Comparison of ENCODE assay signal across 8 cellular contexts in the genomic region with DNA sequence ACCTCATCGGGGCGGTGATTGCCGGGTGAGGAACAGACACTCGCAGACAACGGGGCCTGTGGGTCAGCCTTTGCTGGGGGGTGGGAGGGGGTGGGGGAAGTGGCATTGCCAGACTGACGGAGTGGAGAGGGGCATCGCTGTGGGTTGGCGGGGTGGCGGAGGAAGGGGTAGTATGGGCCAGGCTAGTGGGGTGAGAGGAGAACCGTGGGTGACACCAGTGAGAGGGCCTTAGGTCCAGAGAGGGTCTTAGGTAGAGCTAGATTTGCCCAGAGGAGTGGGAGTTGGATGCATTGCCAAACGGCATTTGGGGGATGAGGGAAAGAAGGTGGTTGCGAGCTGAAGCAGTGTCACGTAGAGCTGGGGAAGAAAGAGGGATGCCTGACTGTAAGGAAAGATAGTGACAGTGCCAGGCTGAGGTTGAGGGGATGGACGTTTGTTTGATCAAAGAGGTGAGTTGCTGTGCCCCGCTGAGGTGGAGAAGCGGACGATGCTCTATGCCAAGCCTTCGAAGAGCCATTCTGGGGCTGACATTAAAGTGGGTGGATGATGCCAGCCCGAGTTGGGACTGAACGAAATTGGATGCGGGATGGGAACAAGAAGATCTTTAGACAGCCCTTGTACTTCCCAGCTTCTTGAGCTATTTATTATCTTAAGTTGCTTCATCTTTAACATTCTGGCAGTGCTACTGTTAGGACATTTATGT. TPM values are rescaled to one million over a fixed set of nuclear protein-coding genes. Genes with fewer than 3 reads are reported as not detected.
DNase-seq lines count a peak whose midpoint lies in the region; ATAC-seq and TF ChIP-seq lines count a peak whose summit lies in the region.

No MANE protein-coding gene starts in this region.

- peak overlapping the region; percentile 64 to 75 for H3K4me3 ChIP-seq in DND-41 (ENCODE audit: low read depth in 1 of 2, low read length in 2 of 2)
- H3K4me3 ChIP-seq in PC-3 (ENCODE audit: low read length), result peak overlapping the region; percentile 92
- H3K4me3 ChIP-seq in osteoblast (ENCODE audit: insufficient read depth, low read length), result peak overlapping the region; percentile 98

- H3K4me1 Mint-ChIP-seq in endothelial cell (ENCODE audit: unreplicated experiment), result peaks cover 24% of the 10 kb centered on the region

- no peak for TF ChIP-seq CTCF in DND-41 (IDR thresholded peaks at IDR 0.05; ENCODE audit: borderline replicate concordance, extremely low read depth, low read length, poor library complexity, severe bottlenecking)
- no peak for TF ChIP-seq CTCF in PC-3 (conservative IDR thresholded peaks at IDR 0.05; ENCODE audit: low read depth, low read length)
- no peak for TF ChIP-seq CTCF in endothelial cell (IDR thresholded peaks at IDR 0.05; ENCODE audit: unreplicated experiment)
- no peak for TF ChIP-seq CTCF in osteoblast (IDR thresholded peaks at IDR 0.05; ENCODE audit: extremely low read depth, low read depth, low read length)

- peaks cover 48% of the 10 kb centered on the region for H3K4me1 ChIP-seq in DND-41 (ENCODE audit: insufficient read depth, low read length)
- H3K4me1 ChIP-seq in PC-3 (ENCODE audit: insufficient read depth, low read length), result peaks cover 16% of the 10 kb centered on the region
- peaks cover 22% of the 10 kb centered on the region for H3K4me1 ChIP-seq in osteoblast (ENCODE audit: insufficient read depth, low read length)

- H4K20me1 ChIP-seq in DND-41 (ENCODE audit: insufficient read depth, low read length) (peaks cover 3% of the 10 kb centered on the region; the same call in 1 of the 2 replicates), PC-3 (ENCODE audit: low read length) (peaks cover 14% of the 10 kb centered on the region; the same call in 1 of the 2 replicates), osteoblast (ENCODE audit: insufficient read depth, low read length) (no peaks in the 10 kb centered on the region)

- peaks cover 37% of the 10 kb centered on the region for H3K36me3 ChIP-seq in DND-41 (ENCODE audit: insufficient read depth, low read length)
- peaks cover 38% of the 10 kb centered on the region for H3K36me3 ChIP-seq in PC-3 (ENCODE audit: low read depth, low read length)
- peaks cover 34% of the 10 kb centered on the region for H3K36me3 ChIP-seq in osteoblast (ENCODE audit: insufficient read depth, low read length)

- ATAC-seq in DND-41 (ENCODE audit: insufficient read depth, low read depth) (no peak), PC-3 (no peak)

- DNase-seq in DND-41 (no peak), PC-3 (no peak), endothelial cell (ENCODE audit: low spot score) (no peak), osteoblast (ENCODE audit: insufficient read length, low spot score, missing footprints) (peak; percentile 56), NCI-H1930 (lab: John Stamatoyannopoulos, UW) (no peak), AML-193 (lab: John Stamatoyannopoulos, UW) (no peak), ecto neural progenitor cell (ENCODE audit: low spot score) (no peak), AG08395 (ENCODE audit: low spot score) (no peak)

- H3K79me2 ChIP-seq in DND-41 (ENCODE audit: insufficient read depth, low read length), result peaks cover 65% of the 10 kb centered on the region
- H3K79me2 ChIP-seq in PC-3 (ENCODE audit: low read length), result peaks cover 59% of the 10 kb centered on the region
- H3K79me2 ChIP-seq in osteoblast (ENCODE audit: insufficient read depth, low read length), result peaks cover 42% of the 10 kb centered on the region

- TSS peak; percentile 35 for BruUV-seq in PC-3 (replicated peaks; lab: Mats Ljungman, UMichigan)

- peak overlapping the region; percentile 93 for H3K4me2 ChIP-seq in DND-41 (ENCODE audit: insufficient read depth, low read length)
- peak overlapping the region; percentile 89 for H3K4me2 ChIP-seq in PC-3 (ENCODE audit: low read length)
- H3K4me2 ChIP-seq in osteoblast (ENCODE audit: insufficient read depth, low read length), result peak overlapping the region; percentile 100

- H3K27me3 Mint-ChIP-seq in endothelial cell (ENCODE audit: unreplicated experiment), result peaks cover 5% of the 10 kb centered on the region

- no peaks in the 10 kb centered on the region for H3F3A ChIP-seq in PC-3 (ENCODE audit: low read length, unreplicated experiment)

- H2AFZ ChIP-seq in DND-41 (ENCODE audit: low read depth, low read length) (peak overlapping the region; percentile 89), PC-3 (ENCODE audit: low read length) (peak overlapping the region; percentile 90), osteoblast (ENCODE audit: low read length) (peak overlapping the region; percentile 91)

- CTCF ChIA-PET in PC-3 (lab: Charles Lee), result interaction anchor here (1.0 to 1.9 kb wide), 2 partner anchors 43 to 46 kb away, joined by 4 to 7 read pairs; no protein-coding TSS in a partner anchor

- H3K27me3 ChIP-seq in DND-41 (ENCODE audit: insufficient read depth, low read length, poor library complexity) (no peaks in the 10 kb centered on the region), PC-3 (ENCODE audit: low read length) (no peaks in the 10 kb centered on the region), osteoblast (ENCODE audit: insufficient read depth, low read length) (no peaks in the 10 kb centered on the region)

- no peaks in the 10 kb centered on the region for H3K9me3 ChIP-seq in DND-41 (ENCODE audit: insufficient read depth, low read length, severe bottlenecking)
- no peaks in the 10 kb centered on the region for H3K9me3 ChIP-seq in PC-3 (ENCODE audit: low read length)
- no peaks in the 10 kb centered on the region for H3K9me3 ChIP-seq in osteoblast (ENCODE audit: low read depth, low read length)

- intact Hi-C loops in PC-3 (cut with micrococcal nuclease), result loop anchor here (1.0 kb wide), 2 partner anchors 46 to 462 kb away; a partner anchor contains a TSS

- H3K27ac Mint-ChIP-seq in endothelial cell (ENCODE audit: unreplicated experiment), result peak overlapping the region; percentile 93

- no peaks in the 10 kb centered on the region for H3K9me2 ChIP-seq in PC-3 (replicated peaks; ENCODE audit: low read length)

- no peaks in the 10 kb centered on the region for H3K9me3 Mint-ChIP-seq in endothelial cell (ENCODE audit: unreplicated experiment)

- POLR2A ChIA-PET in PC-3 (lab: Charles Lee; ENCODE audit: unreplicated experiment), result interaction anchor here (0.6 to 1.2 kb wide), 5 partner anchors 10 to 784 kb away, joined by 3 to 12 read pairs (median 4); a partner anchor contains a TSS

- H3K4me3 Mint-ChIP-seq in endothelial cell (ENCODE audit: unreplicated experiment), result peak overlapping the region; percentile 99

- H3K9ac ChIP-seq in DND-41 (ENCODE audit: low read depth, low read length), result peak overlapping the region; percentile 76
- peak overlapping the region; percentile 91 for H3K9ac ChIP-seq in PC-3 (ENCODE audit: low read length)

- peaks cover 12% of the 10 kb centered on the region for H3K36me3 Mint-ChIP-seq in endothelial cell (ENCODE audit: low read depth, unreplicated experiment)

- H3K27ac ChIP-seq in DND-41 (ENCODE audit: low read length), result peak overlapping the region; percentile 84
- H3K27ac ChIP-seq in PC-3 (ENCODE audit: low read length), result peak overlapping the region; percentile 48
- H3K27ac ChIP-seq in osteoblast (ENCODE audit: low read depth, low read length), result peak overlapping the region; percentile 91

RNA-seq across cellular contexts. Expression of a gene that starts 0.6 kb away (rescaled TPM):
- total RNA-seq in PC-3 (2014; rRNA removed), result 117 and 120 TPM in 2 replicates
- total RNA-seq in endothelial cell (ENCODE audit: unreplicated experiment), result 71.2 TPM
- total RNA-seq in osteoblast, result 33.9 and 35.8 TPM in 2 replicates

RNA-seq across cellular contexts. Expression of a gene that starts 4.0 kb away (rescaled TPM):
- total RNA-seq in PC-3 (2014; rRNA removed), result 16.6 and 17.0 TPM in 2 replicates
- total RNA-seq in endothelial cell (ENCODE audit: unreplicated experiment), result 19.5 TPM
- total RNA-seq in osteoblast, result 15.6 and 20.0 TPM in 2 replicates

RNA-seq across cellular contexts. Expression of a gene that starts 26.9 kb away (rescaled TPM):
- total RNA-seq in PC-3 (2014; rRNA removed), result 3.4 and 4.4 TPM in 2 replicates
- total RNA-seq in endothelial cell (ENCODE audit: unreplicated experiment), result 5.8 TPM
- 0.88 and 1.8 TPM in 2 replicates for total RNA-seq in osteoblast

RNA-seq across cellular contexts. Expression of a gene that starts 41.8 kb away (rescaled TPM):
- total RNA-seq in PC-3 (2014; rRNA removed) (not detected in 2 replicates), endothelial cell (ENCODE audit: unreplicated experiment) (not detected), osteoblast (not detected in 2 replicates)
